In the genomic region with DNA sequence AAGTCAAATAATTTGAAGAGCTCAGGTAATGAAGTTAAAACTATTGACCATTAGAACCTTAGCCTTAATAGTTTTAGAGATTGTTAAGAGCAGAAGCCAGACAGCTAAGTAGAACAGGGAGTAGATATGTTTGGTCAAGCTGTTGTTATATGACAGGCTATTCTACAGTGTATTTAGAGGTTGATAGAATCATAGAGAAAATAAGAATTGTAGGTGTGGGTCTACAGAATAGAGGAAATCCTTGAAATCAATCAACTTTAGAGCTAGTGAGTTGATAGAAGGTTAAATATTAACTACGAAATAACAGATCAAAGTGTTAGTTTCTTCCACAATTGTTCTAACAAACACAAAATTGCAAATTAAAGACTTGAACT, we compare ENCODE assay signal across 1 cellular context.
TF ChIP-seq lines count a peak whose summit lies in the region.

No MANE protein-coding gene starts in this region.

TF ChIP-seq in SK-N-SH, 30 proteins besides CTCF, POLR2A, EP300 and RAD21 (continued from another document):
- TF ChIP-seq, protein P1, sequence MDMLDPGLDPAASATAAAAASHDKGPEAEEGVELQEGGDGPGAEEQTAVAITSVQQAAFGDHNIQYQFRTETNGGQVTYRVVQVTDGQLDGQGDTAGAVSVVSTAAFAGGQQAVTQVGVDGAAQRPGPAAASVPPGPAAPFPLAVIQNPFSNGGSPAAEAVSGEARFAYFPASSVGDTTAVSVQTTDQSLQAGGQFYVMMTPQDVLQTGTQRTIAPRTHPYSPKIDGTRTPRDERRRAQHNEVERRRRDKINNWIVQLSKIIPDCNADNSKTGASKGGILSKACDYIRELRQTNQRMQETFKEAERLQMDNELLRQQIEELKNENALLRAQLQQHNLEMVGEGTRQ (IDR thresholded peaks at IDR 0.05; ENCODE audit: borderline replicate concordance, low read depth, low read length) = no peak
- TF ChIP-seq FOSL2 (IDR thresholded peaks at IDR 0.05; ENCODE audit: borderline replicate concordance, low read depth) = no peak
- TF ChIP-seq YY1 (IDR thresholded peaks at IDR 0.05; ENCODE audit: low read depth) = no peak
- TF ChIP-seq, protein P2, sequence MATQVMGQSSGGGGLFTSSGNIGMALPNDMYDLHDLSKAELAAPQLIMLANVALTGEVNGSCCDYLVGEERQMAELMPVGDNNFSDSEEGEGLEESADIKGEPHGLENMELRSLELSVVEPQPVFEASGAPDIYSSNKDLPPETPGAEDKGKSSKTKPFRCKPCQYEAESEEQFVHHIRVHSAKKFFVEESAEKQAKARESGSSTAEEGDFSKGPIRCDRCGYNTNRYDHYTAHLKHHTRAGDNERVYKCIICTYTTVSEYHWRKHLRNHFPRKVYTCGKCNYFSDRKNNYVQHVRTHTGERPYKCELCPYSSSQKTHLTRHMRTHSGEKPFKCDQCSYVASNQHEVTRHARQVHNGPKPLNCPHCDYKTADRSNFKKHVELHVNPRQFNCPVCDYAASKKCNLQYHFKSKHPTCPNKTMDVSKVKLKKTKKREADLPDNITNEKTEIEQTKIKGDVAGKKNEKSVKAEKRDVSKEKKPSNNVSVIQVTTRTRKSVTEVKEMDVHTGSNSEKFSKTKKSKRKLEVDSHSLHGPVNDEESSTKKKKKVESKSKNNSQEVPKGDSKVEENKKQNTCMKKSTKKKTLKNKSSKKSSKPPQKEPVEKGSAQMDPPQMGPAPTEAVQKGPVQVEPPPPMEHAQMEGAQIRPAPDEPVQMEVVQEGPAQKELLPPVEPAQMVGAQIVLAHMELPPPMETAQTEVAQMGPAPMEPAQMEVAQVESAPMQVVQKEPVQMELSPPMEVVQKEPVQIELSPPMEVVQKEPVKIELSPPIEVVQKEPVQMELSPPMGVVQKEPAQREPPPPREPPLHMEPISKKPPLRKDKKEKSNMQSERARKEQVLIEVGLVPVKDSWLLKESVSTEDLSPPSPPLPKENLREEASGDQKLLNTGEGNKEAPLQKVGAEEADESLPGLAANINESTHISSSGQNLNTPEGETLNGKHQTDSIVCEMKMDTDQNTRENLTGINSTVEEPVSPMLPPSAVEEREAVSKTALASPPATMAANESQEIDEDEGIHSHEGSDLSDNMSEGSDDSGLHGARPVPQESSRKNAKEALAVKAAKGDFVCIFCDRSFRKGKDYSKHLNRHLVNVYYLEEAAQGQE (IDR thresholded peaks at IDR 0.05; ENCODE audit: low read depth, low read length) = no peak
- TF ChIP-seq TEAD4 (IDR thresholded peaks at IDR 0.05; ENCODE audit: borderline replicate concordance, insufficient read depth) = no peak; the same call in 1 of the 2 replicates
- no peak for TF ChIP-seq MXI1 (IDR thresholded peaks at IDR 0.05; ENCODE audit: low read depth, low read length)
- no peak for TF ChIP-seq SMC3 (IDR thresholded peaks at IDR 0.05; ENCODE audit: low read depth, low read length)
